In the genomic region with DNA sequence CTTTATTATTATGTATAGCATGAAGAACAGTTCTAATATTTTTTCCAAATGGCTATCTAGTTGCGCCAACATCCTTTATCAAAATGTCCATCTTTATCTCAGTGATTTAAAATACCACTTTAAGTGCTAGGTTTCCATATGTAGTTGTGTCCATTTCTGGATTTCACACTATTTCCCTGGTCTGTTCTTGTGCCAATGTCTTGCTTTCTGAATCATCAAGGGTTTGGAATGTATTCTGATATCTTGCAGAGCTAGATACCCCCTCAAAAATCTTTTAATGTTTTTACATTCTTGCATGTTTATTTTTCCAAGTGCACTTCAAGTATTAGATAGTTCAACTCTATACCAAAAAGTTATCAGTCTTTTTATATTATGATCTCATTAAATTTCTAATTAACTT, we compare ENCODE assay signal across 1 cellular context.
A peak's percentile ranks its signal among the peaks of the same experiment; 100 is the strongest.
TF ChIP-seq lines count a peak whose summit lies in the region.

No MANE protein-coding gene starts in this region.

TF ChIP-seq in SK-N-SH treated with all-trans-retinoic acid at 6 μM for 48 hours, 23 proteins besides CTCF, POLR2A, EP300 and RAD21 (continued from another document):
- TF ChIP-seq, protein P1, sequence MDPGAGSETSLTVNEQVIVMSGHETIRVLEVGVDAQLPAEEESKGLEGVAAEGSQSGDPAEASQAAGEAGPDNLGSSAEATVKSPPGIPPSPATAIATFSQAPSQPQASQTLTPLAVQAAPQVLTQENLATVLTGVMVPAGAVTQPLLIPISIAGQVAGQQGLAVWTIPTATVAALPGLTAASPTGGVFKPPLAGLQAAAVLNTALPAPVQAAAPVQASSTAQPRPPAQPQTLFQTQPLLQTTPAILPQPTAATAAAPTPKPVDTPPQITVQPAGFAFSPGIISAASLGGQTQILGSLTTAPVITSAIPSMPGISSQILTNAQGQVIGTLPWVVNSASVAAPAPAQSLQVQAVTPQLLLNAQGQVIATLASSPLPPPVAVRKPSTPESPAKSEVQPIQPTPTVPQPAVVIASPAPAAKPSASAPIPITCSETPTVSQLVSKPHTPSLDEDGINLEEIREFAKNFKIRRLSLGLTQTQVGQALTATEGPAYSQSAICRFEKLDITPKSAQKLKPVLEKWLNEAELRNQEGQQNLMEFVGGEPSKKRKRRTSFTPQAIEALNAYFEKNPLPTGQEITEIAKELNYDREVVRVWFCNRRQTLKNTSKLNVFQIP (CRISPR knock-in tag; IDR thresholded peaks at IDR 0.05; ENCODE audit: borderline replicate concordance, low read depth) = no peak
- TF ChIP-seq ZC3H10 (CRISPR knock-in tag; IDR thresholded peaks at IDR 0.05) = no peak
- peak; percentile 23; the same call in 1 of the 2 replicates for TF ChIP-seq TCF4 (CRISPR knock-in tag; IDR thresholded peaks at IDR 0.05; ENCODE audit: borderline replicate concordance)
- no peak for TF ChIP-seq ZNF8 (CRISPR knock-in tag; IDR thresholded peaks at IDR 0.05)
- TF ChIP-seq ZFP30 (CRISPR knock-in tag; IDR thresholded peaks at IDR 0.05) = no peak
- TF ChIP-seq, protein P2, sequence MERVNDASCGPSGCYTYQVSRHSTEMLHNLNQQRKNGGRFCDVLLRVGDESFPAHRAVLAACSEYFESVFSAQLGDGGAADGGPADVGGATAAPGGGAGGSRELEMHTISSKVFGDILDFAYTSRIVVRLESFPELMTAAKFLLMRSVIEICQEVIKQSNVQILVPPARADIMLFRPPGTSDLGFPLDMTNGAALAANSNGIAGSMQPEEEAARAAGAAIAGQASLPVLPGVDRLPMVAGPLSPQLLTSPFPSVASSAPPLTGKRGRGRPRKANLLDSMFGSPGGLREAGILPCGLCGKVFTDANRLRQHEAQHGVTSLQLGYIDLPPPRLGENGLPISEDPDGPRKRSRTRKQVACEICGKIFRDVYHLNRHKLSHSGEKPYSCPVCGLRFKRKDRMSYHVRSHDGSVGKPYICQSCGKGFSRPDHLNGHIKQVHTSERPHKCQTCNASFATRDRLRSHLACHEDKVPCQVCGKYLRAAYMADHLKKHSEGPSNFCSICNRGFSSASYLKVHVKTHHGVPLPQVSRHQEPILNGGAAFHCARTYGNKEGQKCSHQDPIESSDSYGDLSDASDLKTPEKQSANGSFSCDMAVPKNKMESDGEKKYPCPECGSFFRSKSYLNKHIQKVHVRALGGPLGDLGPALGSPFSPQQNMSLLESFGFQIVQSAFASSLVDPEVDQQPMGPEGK (CRISPR knock-in tag; IDR thresholded peaks at IDR 0.05; ENCODE audit: borderline replicate concordance) = 0 out of 2 replicates have a peak, but pooled peaks have one; percentile 39
- no peak for TF ChIP-seq SNAI2 (CRISPR knock-in tag; IDR thresholded peaks at IDR 0.05)
- TF ChIP-seq, protein P3, sequence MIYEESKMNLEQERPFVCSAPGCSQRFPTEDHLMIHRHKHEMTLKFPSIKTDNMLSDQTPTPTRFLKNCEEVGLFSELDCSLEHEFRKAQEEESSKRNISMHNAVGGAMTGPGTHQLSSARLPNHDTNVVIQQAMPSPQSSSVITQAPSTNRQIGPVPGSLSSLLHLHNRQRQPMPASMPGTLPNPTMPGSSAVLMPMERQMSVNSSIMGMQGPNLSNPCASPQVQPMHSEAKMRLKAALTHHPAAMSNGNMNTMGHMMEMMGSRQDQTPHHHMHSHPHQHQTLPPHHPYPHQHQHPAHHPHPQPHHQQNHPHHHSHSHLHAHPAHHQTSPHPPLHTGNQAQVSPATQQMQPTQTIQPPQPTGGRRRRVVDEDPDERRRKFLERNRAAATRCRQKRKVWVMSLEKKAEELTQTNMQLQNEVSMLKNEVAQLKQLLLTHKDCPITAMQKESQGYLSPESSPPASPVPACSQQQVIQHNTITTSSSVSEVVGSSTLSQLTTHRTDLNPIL (CRISPR knock-in tag; IDR thresholded peaks at IDR 0.05; ENCODE audit: low read depth) = peak; percentile 22; the same call in 1 of the 2 replicates
- TF ChIP-seq, protein P4, sequence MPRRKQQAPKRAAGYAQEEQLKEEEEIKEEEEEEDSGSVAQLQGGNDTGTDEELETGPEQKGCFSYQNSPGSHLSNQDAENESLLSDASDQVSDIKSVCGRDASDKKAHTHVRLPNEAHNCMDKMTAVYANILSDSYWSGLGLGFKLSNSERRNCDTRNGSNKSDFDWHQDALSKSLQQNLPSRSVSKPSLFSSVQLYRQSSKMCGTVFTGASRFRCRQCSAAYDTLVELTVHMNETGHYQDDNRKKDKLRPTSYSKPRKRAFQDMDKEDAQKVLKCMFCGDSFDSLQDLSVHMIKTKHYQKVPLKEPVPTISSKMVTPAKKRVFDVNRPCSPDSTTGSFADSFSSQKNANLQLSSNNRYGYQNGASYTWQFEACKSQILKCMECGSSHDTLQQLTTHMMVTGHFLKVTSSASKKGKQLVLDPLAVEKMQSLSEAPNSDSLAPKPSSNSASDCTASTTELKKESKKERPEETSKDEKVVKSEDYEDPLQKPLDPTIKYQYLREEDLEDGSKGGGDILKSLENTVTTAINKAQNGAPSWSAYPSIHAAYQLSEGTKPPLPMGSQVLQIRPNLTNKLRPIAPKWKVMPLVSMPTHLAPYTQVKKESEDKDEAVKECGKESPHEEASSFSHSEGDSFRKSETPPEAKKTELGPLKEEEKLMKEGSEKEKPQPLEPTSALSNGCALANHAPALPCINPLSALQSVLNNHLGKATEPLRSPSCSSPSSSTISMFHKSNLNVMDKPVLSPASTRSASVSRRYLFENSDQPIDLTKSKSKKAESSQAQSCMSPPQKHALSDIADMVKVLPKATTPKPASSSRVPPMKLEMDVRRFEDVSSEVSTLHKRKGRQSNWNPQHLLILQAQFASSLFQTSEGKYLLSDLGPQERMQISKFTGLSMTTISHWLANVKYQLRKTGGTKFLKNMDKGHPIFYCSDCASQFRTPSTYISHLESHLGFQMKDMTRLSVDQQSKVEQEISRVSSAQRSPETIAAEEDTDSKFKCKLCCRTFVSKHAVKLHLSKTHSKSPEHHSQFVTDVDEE (CRISPR knock-in tag; IDR thresholded peaks at IDR 0.05) = no peak
